ENCODE assay signal across 14 cellular contexts in genomic region chr18:75267643-75268184, GRCh38. TPM values are rescaled to one million over a fixed set of nuclear protein-coding genes. Genes with fewer than 3 reads are reported as not detected.
DNase-seq lines count a peak whose midpoint lies in the region; ATAC-seq lines count a peak whose summit lies in the region.
"Had no signal": no experiment of that assay in that cellular context is flagged by ENCODE, and none has a peak within 500 bp of the region (broad histone marks: within the 10 kb centered on the region; RNA-seq: fewer than 3 reads in every experiment).

No MANE protein-coding gene starts in this region.

- no peak overlapping the region for H3K27ac ChIP-seq in neuronal stem cell (replicated peaks; ENCODE audit: low read length)
- H3K27ac ChIP-seq: thoracic aorta had no signal

- no peaks in the 10 kb centered on the region for H3K27me3 Mint-ChIP-seq in activated CD4-positive, alpha-beta T cell treated with anti-CD3 and anti-CD28 coated beads for 36 hours
- no peaks in the 10 kb centered on the region for H3K27me3 Mint-ChIP-seq in activated CD4-positive, alpha-beta T cell treated with anti-CD3 and anti-CD28 coated beads, Interleukin-2, amount 10 ng/mL, durations not matched to agents 24 days and 14 days
- H3K27me3 Mint-ChIP-seq: activated naive CD8-positive, alpha-beta T cell had no signal

- no CpG with 5 or more reads among the region's 8 CpGs for WGBS in neuronal stem cell (ENCODE audit: extremely low coverage in 2 of 2, insufficient read length in 2 of 2, insufficient replicate concordance in 1 of 2), 2 donors

- H3K36me3 Mint-ChIP-seq in activated CD4-positive, alpha-beta T cell treated with anti-CD3 and anti-CD28 coated beads for 36 hours (ENCODE audit: low read depth): no peaks in the 10 kb centered on the region
- no peaks in the 10 kb centered on the region for H3K36me3 Mint-ChIP-seq in activated CD4-positive, alpha-beta T cell treated with anti-CD3 and anti-CD28 coated beads, Interleukin-2, amount 10 ng/mL, durations not matched to agents 24 days and 14 days (ENCODE audit: low read depth)

- peaks cover 54% of the 10 kb centered on the region for H3K4me1 Mint-ChIP-seq in activated CD4-positive, alpha-beta T cell treated with anti-CD3 and anti-CD28 coated beads for 36 hours
- H3K4me1 Mint-ChIP-seq in activated CD4-positive, alpha-beta T cell treated with anti-CD3 and anti-CD28 coated beads, Interleukin-2, amount 10 ng/mL, durations not matched to agents 24 days and 14 days: peaks cover 5% of the 10 kb centered on the region

- ATAC-seq in activated CD4-positive, alpha-beta T cell treated with anti-CD3 and anti-CD28 coated beads for 36 hours: peak; percentile 85
- peak; percentile 80 for ATAC-seq in HG02759 (IDR thresholded peaks at IDR 0.05; ENCODE audit: unreplicated experiment)
- ATAC-seq in stimulated activated naive CD8-positive, alpha-beta T cell treated with anti-CD3 and anti-CD28 coated beads, Interleukin-15, Interleukin-2, amounts not matched to agents 100 U/mL and 50 U/mL, for 24 hours: peak; percentile 81

- no peak overlapping the region for H3K27ac Mint-ChIP-seq in activated CD4-positive, alpha-beta T cell treated with anti-CD3 and anti-CD28 coated beads for 36 hours
- H3K27ac Mint-ChIP-seq in activated CD4-positive, alpha-beta T cell treated with anti-CD3 and anti-CD28 coated beads, Interleukin-2, amount 10 ng/mL, durations not matched to agents 24 days and 14 days: no peak overlapping the region

- H3K9me3 Mint-ChIP-seq in activated CD4-positive, alpha-beta T cell treated with anti-CD3 and anti-CD28 coated beads for 36 hours (ENCODE audit: low read depth): no peaks in the 10 kb centered on the region
- H3K9me3 Mint-ChIP-seq in activated CD4-positive, alpha-beta T cell treated with anti-CD3 and anti-CD28 coated beads, Interleukin-2, amount 10 ng/mL, durations not matched to agents 24 days and 14 days: no peaks in the 10 kb centered on the region
- H3K9me3 Mint-ChIP-seq: neural crest cell had no signal

- no peak overlapping the region for H2AK5ac ChIP-seq in neuronal stem cell (ENCODE audit: low read depth, low read length)

- no peak overlapping the region for H4K91ac ChIP-seq in neuronal stem cell (ENCODE audit: low read depth, low read length, poor library complexity)

- DNase-seq in activated CD4-positive, alpha-beta T cell treated with anti-CD3 and anti-CD28 coated beads for 36 hours: no peak
- DNase-seq in activated CD4-positive, alpha-beta T cell treated with anti-CD3 and anti-CD28 coated beads, Interleukin-2, amount 10 ng/mL, durations not matched to agents 24 days and 14 days: no peak
- DNase-seq in KBM-7 (peak; percentile 26), NCI-H1417 treated with DMSO at 0.1 percent for 48 hours (lab: John Stamatoyannopoulos, UW) (no peak), neuronal stem cell (ENCODE audit: low spot score) (no peak), MG63 (no peak)
- no peak for DNase-seq in stimulated activated naive CD8-positive, alpha-beta T cell treated with anti-CD3 and anti-CD28 coated beads, Interleukin-15, Interleukin-2, amounts not matched to agents 100 U/mL and 50 U/mL, for 24 hours
- DNase-seq: ACHN; NCI-H1694; stimulated activated CD4-positive, alpha-beta T cell treated with anti-CD3 and anti-CD28 coated beads, Interleukin-1b, Interleukin-23, amount 100 ng/mL, for 48 hours had no signal

- H3K18ac ChIP-seq in neuronal stem cell (ENCODE audit: low read length): no peak overlapping the region

- H3K9me3 ChIP-seq in neuronal stem cell (replicated peaks in 1 of 2; ENCODE audit: control insufficient read depth in 2 of 2, insufficient read depth in 1 of 2, low read depth in 1 of 2, low read length in 2 of 2): no peaks in the 10 kb centered on the region
- no peaks in the 10 kb centered on the region for H3K9me3 ChIP-seq in MG63
- H3K9me3 ChIP-seq: thoracic aorta had no signal

- no peak overlapping the region for H2BK15ac ChIP-seq in neuronal stem cell (ENCODE audit: low read length)

- no peak overlapping the region for H2BK120ac ChIP-seq in neuronal stem cell (ENCODE audit: low read depth, low read length)

- no peak overlapping the region for H3K23ac ChIP-seq in neuronal stem cell (ENCODE audit: low read depth, low read length, poor library complexity)

- H2BK5ac ChIP-seq in neuronal stem cell (ENCODE audit: low read length): no peak overlapping the region

- H3K4me3 ChIP-seq in neuronal stem cell (ENCODE audit: low read length in 2 of 2): no peak overlapping the region
- H3K4me3 ChIP-seq in MG63: no peak overlapping the region
- H3K4me3 ChIP-seq: thoracic aorta had no signal

- H3K4me3 Mint-ChIP-seq in activated CD4-positive, alpha-beta T cell treated with anti-CD3 and anti-CD28 coated beads for 36 hours: no peak overlapping the region
- no peak overlapping the region for H3K4me3 Mint-ChIP-seq in activated CD4-positive, alpha-beta T cell treated with anti-CD3 and anti-CD28 coated beads, Interleukin-2, amount 10 ng/mL, durations not matched to agents 24 days and 14 days
- H3K4me3 Mint-ChIP-seq: activated naive CD8-positive, alpha-beta T cell; neural crest cell had no signal

- CTCF ChIA-PET in activated CD4-positive, alpha-beta T cell treated with anti-CD3 and anti-CD28 coated beads for 36 hours (lab: Charles Lee): interaction anchor here (1.1 kb wide), 1 partner anchor 9 kb away, joined by 4 read pairs; no protein-coding TSS in a partner anchor

- intact Hi-C loops in activated CD4-positive, alpha-beta T cell treated with anti-CD3 and anti-CD28 coated beads for 36 hours (cut with DNase I, micrococcal nuclease): no loop called here
- intact Hi-C loops in activated CD4-positive, alpha-beta T cell treated with anti-CD3 and anti-CD28 coated beads, Interleukin-2, amount 10 ng/mL, durations not matched to agents 24 days and 14 days (cut with micrococcal nuclease): no loop called here

- no peak overlapping the region for H3K9ac ChIP-seq in neuronal stem cell (ENCODE audit: low read depth, low read length, poor library complexity)

- H3K36me3 ChIP-seq in neuronal stem cell (replicated peaks in 1 of 2; ENCODE audit: control insufficient read depth in 2 of 2, insufficient read depth in 2 of 2, low read length in 2 of 2) (no peaks in the 10 kb centered on the region), MG63 (no peaks in the 10 kb centered on the region)
- H3K36me3 ChIP-seq: thoracic aorta had no signal

- H4K8ac ChIP-seq in neuronal stem cell (ENCODE audit: low read depth, low read length): no peak overlapping the region

- H3K4ac ChIP-seq in neuronal stem cell (ENCODE audit: low read length): no peak overlapping the region

- H2AFZ ChIP-seq in neuronal stem cell (ENCODE audit: low read length): no peak overlapping the region

- H3K79me1 ChIP-seq in neuronal stem cell (ENCODE audit: low read depth, low read length): no peaks in the 10 kb centered on the region

- POLR2A ChIA-PET in activated CD4-positive, alpha-beta T cell treated with anti-CD3 and anti-CD28 coated beads for 36 hours (lab: Charles Lee): no interaction called here

- in situ Hi-C loops in KBM-7 (cut with MboI; ENCODE audit: low pct_unique_long_range_greater_than_20kb, low sequenced_read_pairs): no loop called here

- no peak overlapping the region for H3K4me2 ChIP-seq in neuronal stem cell (ENCODE audit: insufficient read depth, low read length, poor library complexity, severe bottlenecking)

- H3K14ac ChIP-seq in neuronal stem cell (ENCODE audit: low read length): no peak overlapping the region

- H3K27me3 ChIP-seq in neuronal stem cell (ENCODE audit: control insufficient read depth in 3 of 3, insufficient read depth in 3 of 3, low read depth in 1 of 3, low read length in 3 of 3): no peaks in the 10 kb centered on the region
- H3K27me3 ChIP-seq in MG63: no peaks in the 10 kb centered on the region

- no peak overlapping the region for H2BK12ac ChIP-seq in neuronal stem cell (ENCODE audit: low read length)

- H3K4me1 ChIP-seq in neuronal stem cell (ENCODE audit: control insufficient read depth in 2 of 2, insufficient read depth in 1 of 2, low read depth in 1 of 2, low read length in 2 of 2): no peaks in the 10 kb centered on the region

RNA-seq across cellular contexts. Expression of gene TSHZ1, which starts 57.1 kb away (rescaled TPM):
- 10 to 100 TPM; 12.0 to 13.4 TPM for total RNA-seq in activated CD4-positive, alpha-beta T cell treated with anti-CD3 and anti-CD28 coated beads for 36 hours
- 12.4 and 12.5 TPM in 2 replicates for total RNA-seq in activated CD4-positive, alpha-beta T cell treated with anti-CD3 and anti-CD28 coated beads, Interleukin-2, amount 10 ng/mL, durations not matched to agents 24 days and 14 days
- polyA plus RNA-seq in neuronal stem cell (2013, experiment 1 of 2): 1.0 TPM
- polyA plus RNA-seq in neuronal stem cell (2013, experiment 2 of 2): 0.96 TPM
- 4.4 and 4.5 TPM in 2 replicates for total RNA-seq in MG63 (2014; rRNA removed; shearing (Covaris generic); ENCODE audit: low replicate concordance)

RNA-seq across cellular contexts. Expression of gene PTGR3, which starts 58.8 kb away (rescaled TPM):
- 10 to 100 TPM; 14.4 to 23.3 TPM for total RNA-seq in activated CD4-positive, alpha-beta T cell treated with anti-CD3 and anti-CD28 coated beads for 36 hours
- total RNA-seq in activated CD4-positive, alpha-beta T cell treated with anti-CD3 and anti-CD28 coated beads, Interleukin-2, amount 10 ng/mL, durations not matched to agents 24 days and 14 days: 23.3 and 23.6 TPM in 2 replicates
- polyA plus RNA-seq in neuronal stem cell (2013, experiment 1 of 2): 7.2 TPM
- 7.1 TPM for polyA plus RNA-seq in neuronal stem cell (2013, experiment 2 of 2)
- 8.0 and 21.6 TPM in 2 replicates for total RNA-seq in MG63 (2014; rRNA removed; shearing (Covaris generic); ENCODE audit: low replicate concordance)
